Comparison of ENCODE assay signal across 22 cellular contexts in genomic region chr5:127673401-127673800, GRCh38. TPM values are rescaled to one million over a fixed set of nuclear protein-coding genes. Genes with fewer than 3 reads are reported as not detected.
"Had no signal": no experiment of that assay in that cellular context is flagged by ENCODE, and none has a peak within 500 bp of the region (broad histone marks: within the 10 kb centered on the region; RNA-seq: fewer than 3 reads in every experiment).

No MANE protein-coding gene starts in this region.

- DNase-seq: activated CD4-positive, alpha-beta T cell treated with anti-CD3 and anti-CD28 coated beads for 1 hour; activated CD4-positive, alpha-beta T cell treated with anti-CD3 and anti-CD28 coated beads, Interleukin-2, amount 50 U/mL, for 4 hours; activated naive CD4-positive, alpha-beta T cell; activated naive CD8-positive, alpha-beta T cell treated with anti-CD3 and anti-CD28 coated beads, Interleukin-2, amount 10 ng/mL, durations not matched to agents 7 days and 5 days; activated T-cell treated with anti-CD3 and anti-CD28 coated beads for 4 hours; aorta; hippocampal formation; left ventricle myocardium inferior; mesendoderm; nucleus accumbens; posterior cingulate gyrus; stomach; T-helper 1 cell; testis; upper lobe of left lung had no signal

- H3K27ac Mint-ChIP-seq: activated naive CD8-positive, alpha-beta T cell treated with anti-CD3 and anti-CD28 coated beads, Interleukin-2, amount 10 ng/mL, durations not matched to agents 7 days and 5 days; natural killer cell treated with Interleukin-12 subunit alpha and Interleukin-12 subunit beta and Interleukin-15 and Interleukin-18, amount 100 ng/mL, for 72 hours had no signal

- H3K9me3 ChIP-seq: left ventricle myocardium inferior, right atrium auricular region, stomach, testis, upper lobe of left lung had no signal

- H3K27me3 Mint-ChIP-seq: activated naive CD8-positive, alpha-beta T cell treated with anti-CD3 and anti-CD28 coated beads, Interleukin-2, amount 10 ng/mL, durations not matched to agents 7 days and 5 days had no signal

- H3K27ac ChIP-seq: epithelial cell of prostate, left ventricle myocardium inferior, right atrium auricular region, stomach, testis, upper lobe of left lung, VCaP had no signal

- H3K36me3 ChIP-seq: left ventricle myocardium inferior, right atrium auricular region, stomach, upper lobe of left lung had no signal

- H3K4me1 ChIP-seq: left ventricle myocardium inferior, right atrium auricular region, testis, upper lobe of left lung had no signal

- H3K4me1 Mint-ChIP-seq: activated naive CD8-positive, alpha-beta T cell treated with anti-CD3 and anti-CD28 coated beads, Interleukin-2, amount 10 ng/mL, durations not matched to agents 7 days and 5 days had no signal

- H3K4me3 Mint-ChIP-seq: activated naive CD8-positive, alpha-beta T cell treated with anti-CD3 and anti-CD28 coated beads, Interleukin-2, amount 10 ng/mL, durations not matched to agents 7 days and 5 days; natural killer cell treated with Interleukin-12 subunit alpha and Interleukin-12 subunit beta and Interleukin-15 and Interleukin-18, amount 100 ng/mL, for 72 hours had no signal

- H3K36me3 Mint-ChIP-seq: activated naive CD8-positive, alpha-beta T cell treated with anti-CD3 and anti-CD28 coated beads, Interleukin-2, amount 10 ng/mL, durations not matched to agents 7 days and 5 days; natural killer cell treated with Interleukin-12 subunit alpha and Interleukin-12 subunit beta and Interleukin-15 and Interleukin-18, amount 100 ng/mL, for 72 hours had no signal

- ATAC-seq: natural killer cell treated with Interleukin-12 subunit alpha and Interleukin-12 subunit beta and Interleukin-15 and Interleukin-18, amount 100 ng/mL, for 72 hours had no signal

- H3K27me3 ChIP-seq: right atrium auricular region, stomach, testis, upper lobe of left lung had no signal

- H3K9me3 Mint-ChIP-seq: activated naive CD8-positive, alpha-beta T cell treated with anti-CD3 and anti-CD28 coated beads, Interleukin-2, amount 10 ng/mL, durations not matched to agents 7 days and 5 days had no signal

- H3K4me3 ChIP-seq: left ventricle myocardium inferior, right atrium auricular region, stomach, testis, upper lobe of left lung had no signal

RNA-seq across cellular contexts. Expression of gene CTXN3, which starts 24.5 kb away (rescaled TPM):
- total RNA-seq: activated naive CD8-positive, alpha-beta T cell treated with anti-CD3 and anti-CD28 coated beads, Interleukin-2, amount 10 ng/mL, durations not matched to agents 7 days and 5 days; aorta; dermis microvascular lymphatic vessel endothelial cell; kidney epithelial cell; left ventricle myocardium inferior; natural killer cell treated with Interleukin-12 subunit alpha and Interleukin-12 subunit beta and Interleukin-15 and Interleukin-18, amount 100 ng/mL, for 72 hours; right atrium auricular region; stomach; upper lobe of left lung had no signal
- polyA plus RNA-seq: aorta, stomach had no signal

RNA-seq across cellular contexts. Expression of gene CCDC192, which starts 29.8 kb away (rescaled TPM):
- total RNA-seq: activated naive CD8-positive, alpha-beta T cell treated with anti-CD3 and anti-CD28 coated beads, Interleukin-2, amount 10 ng/mL, durations not matched to agents 7 days and 5 days; aorta; cerebellum; dermis microvascular lymphatic vessel endothelial cell; kidney epithelial cell; left ventricle myocardium inferior; natural killer cell treated with Interleukin-12 subunit alpha and Interleukin-12 subunit beta and Interleukin-15 and Interleukin-18, amount 100 ng/mL, for 72 hours; right atrium auricular region had no signal
- polyA plus RNA-seq: aorta had no signal
